ENCODE assay signal across 8 cellular contexts in the genomic region with DNA sequence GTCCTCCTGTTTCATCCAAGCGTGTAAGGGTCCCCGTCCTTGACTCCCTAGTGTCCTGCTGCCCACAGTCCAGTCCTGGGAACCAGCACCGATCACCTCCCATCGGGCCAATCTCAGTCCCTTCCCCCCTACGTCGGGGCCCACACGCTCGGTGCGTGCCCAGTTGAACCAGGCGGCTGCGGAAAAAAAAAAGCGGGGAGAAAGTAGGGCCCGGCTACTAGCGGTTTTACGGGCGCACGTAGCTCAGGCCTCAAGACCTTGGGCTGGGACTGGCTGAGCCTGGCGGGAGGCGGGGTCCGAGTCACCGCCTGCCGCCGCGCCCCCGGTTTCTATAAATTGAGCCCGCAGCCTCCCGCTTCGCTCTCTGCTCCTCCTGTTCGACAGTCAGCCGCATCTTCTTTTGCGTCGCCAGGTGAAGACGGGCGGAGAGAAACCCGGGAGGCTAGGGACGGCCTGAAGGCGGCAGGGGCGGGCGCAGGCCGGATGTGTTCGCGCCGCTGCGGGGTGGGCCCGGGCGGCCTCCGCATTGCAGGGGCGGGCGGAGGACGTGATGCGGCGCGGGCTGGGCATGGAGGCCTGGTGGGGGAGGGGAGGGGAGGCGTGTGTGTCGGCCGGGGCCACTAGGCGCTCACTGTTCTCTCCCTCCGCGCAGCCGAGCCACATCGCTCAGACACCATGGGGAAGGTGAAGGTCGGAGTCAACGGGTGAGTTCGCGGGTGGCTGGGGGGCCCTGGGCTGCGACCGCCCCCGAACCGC. TPM values are rescaled to one million over a fixed set of nuclear protein-coding genes. Genes with fewer than 3 reads are reported as not detected.
DNase-seq lines count a peak whose midpoint lies in the region; ATAC-seq lines count a peak whose summit lies in the region.

A gene (plus strand): TSS at position 360 of the 756 bp plus-strand sequence. CDS start 316 bp downstream, at position 676.

- peak; percentile 91 for DNase-seq in COLO829 (ENCODE audit: low spot score)
- DNase-seq in HT1080 (ENCODE audit: low read depth), result peak; percentile 98
- DNase-seq in NOMO-1 (lab: John Stamatoyannopoulos, UW; ENCODE audit: unreplicated experiment in 2 of 2), result peak; percentile 95 to 99
- DNase-seq in activated CD8-positive, alpha-beta memory T cell treated with anti-CD3 and anti-CD28 coated beads for 4 hours (ENCODE audit: low read depth in 2 of 2), result peak; percentile 71 to 74
- peak; percentile 81 to 84 (median 83) for DNase-seq in effector memory CD8-positive, alpha-beta T cell
- peak; percentile 99 for DNase-seq in mesenchymal stem cell
- peak; percentile 64 for DNase-seq in stimulated activated CD8-positive, alpha-beta memory T cell treated with anti-CD3 and anti-CD28 coated beads, Interleukin-15, amount 100 ng/mL, for 1 hour (ENCODE audit: low read depth)

- H3K4ac ChIP-seq in mesenchymal stem cell (ENCODE audit: low read depth in 1 of 2, low read length in 2 of 2), result peak within 1 kb of the TSS; percentile 61 to 98

- peak within 1 kb of the TSS; percentile 98 to 99 for H3K4me3 Mint-ChIP-seq in effector memory CD8-positive, alpha-beta T cell

- peak within 1 kb of the TSS; percentile 83 to 98 for H3K4me3 ChIP-seq in mesenchymal stem cell (ENCODE audit: insufficient read depth in 1 of 2, low read depth in 1 of 2, low read length in 2 of 2)

- peak within 1 kb of the TSS; percentile 76 for H2BK15ac ChIP-seq in mesenchymal stem cell (ENCODE audit: low read depth, poor library complexity, severe bottlenecking)

- H3K27ac Mint-ChIP-seq in effector memory CD8-positive, alpha-beta T cell, result peak within 1 kb of the TSS; percentile 100

- H3K4me1 ChIP-seq in mesenchymal stem cell (ENCODE audit: control insufficient read depth, insufficient read depth, low read depth, low read length), result peaks cover 37% of the 10 kb centered on the region

- H2AFZ ChIP-seq in mesenchymal stem cell (ENCODE audit: low read depth, low read length), result peak within 1 kb of the TSS; percentile 66

- peaks cover 48 to 50% of the 10 kb centered on the region in 2 donors for H3K4me1 Mint-ChIP-seq in effector memory CD8-positive, alpha-beta T cell (ENCODE audit: low read depth in 2 of 2)

- ATAC-seq in GM21360 (IDR thresholded peaks at IDR 0.05; ENCODE audit: unreplicated experiment), result peak; percentile 44
- peak; percentile 59 for ATAC-seq in effector memory CD8-positive, alpha-beta T cell (replicated peaks)

- no peaks in the 10 kb centered on the region for H3K27me3 Mint-ChIP-seq in effector memory CD8-positive, alpha-beta T cell

- peaks cover 54 to 58% of the 10 kb centered on the region in 2 experiments for H3K36me3 ChIP-seq in mesenchymal stem cell (ENCODE audit: control insufficient read depth in 1 of 2, insufficient read depth in 2 of 2, low read depth in 1 of 2, low read length in 2 of 2)

- peak within 1 kb of the TSS in 1 of 2 experiments; percentile 96 for H3K14ac ChIP-seq in mesenchymal stem cell (ENCODE audit: low read length in 2 of 2)

- H3K27ac ChIP-seq in mesenchymal stem cell (ENCODE audit: low read length, poor library complexity, severe bottlenecking), result peak within 1 kb of the TSS; percentile 97

- no peaks in the 10 kb centered on the region for H3K27me3 ChIP-seq in mesenchymal stem cell (ENCODE audit: control insufficient read depth in 1 of 2, insufficient read depth in 1 of 2, low read length in 2 of 2)

- H2BK120ac ChIP-seq in mesenchymal stem cell (ENCODE audit: low read depth, low read length), result peak within 1 kb of the TSS; percentile 89

- H3K9ac ChIP-seq in mesenchymal stem cell (ENCODE audit: low read length), result peak within 1 kb of the TSS; percentile 96

- peak within 1 kb of the TSS in 1 of 2 experiments; percentile 86 for H3K23ac ChIP-seq in mesenchymal stem cell (ENCODE audit: low read length in 2 of 2)

- peaks cover 5% of the 10 kb centered on the region for H3K79me1 ChIP-seq in mesenchymal stem cell (replicated peaks; ENCODE audit: low read length, poor library complexity, severe bottlenecking)

- H3K9me3 Mint-ChIP-seq in effector memory CD8-positive, alpha-beta T cell, result no peaks in the 10 kb centered on the region

- H2BK12ac ChIP-seq in mesenchymal stem cell (ENCODE audit: low read length in 2 of 2), result peak within 1 kb of the TSS; percentile 93 to 96

- H3K36me3 Mint-ChIP-seq in effector memory CD8-positive, alpha-beta T cell (ENCODE audit: insufficient read depth), result peaks cover 85% of the 10 kb centered on the region

- H2BK5ac ChIP-seq in mesenchymal stem cell (ENCODE audit: low read depth, low read length, poor library complexity, severe bottlenecking), result peak within 1 kb of the TSS; percentile 85

- H4K8ac ChIP-seq in mesenchymal stem cell (ENCODE audit: low read length), result peak within 1 kb of the TSS; percentile 76

- H3K9me3 ChIP-seq in mesenchymal stem cell (ENCODE audit: control insufficient read depth, low read length), result no peaks in the 10 kb centered on the region

- peak within 1 kb of the TSS; percentile 96 for H4K91ac ChIP-seq in mesenchymal stem cell (ENCODE audit: low read length)

- WGBS in mesenchymal stem cell, result 1% methylated on average over 59 of the region's 69 CpGs

- peak within 1 kb of the TSS; percentile 67 for H2AK5ac ChIP-seq in mesenchymal stem cell (ENCODE audit: low read length, severe bottlenecking)

- H3K4me2 ChIP-seq in mesenchymal stem cell (ENCODE audit: low read length, poor library complexity, severe bottlenecking), result peak within 1 kb of the TSS; percentile 79

- H3K18ac ChIP-seq in mesenchymal stem cell (ENCODE audit: low read depth in 1 of 2, low read length in 2 of 2), result peak within 1 kb of the TSS; percentile 85 to 94

RNA-seq across cellular contexts. Expression of the gene that starts here (rescaled TPM):
- total RNA-seq in HT1080 (2014; rRNA removed; shearing (Covaris generic)), result 10,781 and 12,621 TPM in 2 replicates
- polyA plus RNA-seq in HT1080 (2015; cell fraction: cytosol; rRNA removed), result 11,296 and 12,050 TPM in 2 replicates
- 8,622 and 9,151 TPM in 2 replicates for polyA plus RNA-seq in HT1080 (2015; cell fraction: nucleus; rRNA removed)
- polyA plus RNA-seq in mesenchymal stem cell (2013, experiment 1 of 2), result 4,502 TPM
- polyA plus RNA-seq in mesenchymal stem cell (2013, experiment 2 of 2), result 4,557 TPM

Comparison
In these comparisons a context has a peak if more than half of its experiments do, and no peak if none do; other contexts are left out.
1. Peak in every context shown above with its lines: DNase-seq, ATAC-seq, H3K4me3 ChIP-seq and H3K27ac ChIP-seq.